Comparison of ENCODE assay signal across 21 cellular contexts in genomic region chr21:33751120-33751519, GRCh38.
DNase-seq lines count a peak whose midpoint lies in the region; ATAC-seq, FAIRE-seq and TF ChIP-seq lines count a peak whose summit lies in the region.
"Had no signal": no experiment of that assay in that cellular context is flagged by ENCODE, and none has a peak within 500 bp of the region (broad histone marks: within the 10 kb centered on the region; RNA-seq: fewer than 3 reads in every experiment).

No MANE protein-coding gene starts in this region.

- no peaks in the 10 kb centered on the region for H3K36me3 ChIP-seq in adrenal gland (replicated peaks in 1 of 2)
- H3K36me3 ChIP-seq in left lung: peaks cover 0 to 8% of the 10 kb centered on the region in 2 donors
- H3K36me3 ChIP-seq: BLaER1, pancreas had no signal

- DNase-seq in H54 (ENCODE audit: insufficient read length, low spot score) (no peak), adrenal gland (peak in 2 of 7 donors; percentile 11 to 18), Right ventricle myocardium superior (no peak), sciatic nerve (ENCODE audit: low spot score) (no peak), amniotic stem cell (lab: John Stamatoyannopoulos, UW) (no peak), left lung (no peak)
- DNase-seq in stimulated activated naive CD4-positive, alpha-beta T cell treated with Interleukin-2 at 50 U/mL for 16 hours (lab: John Stamatoyannopoulos, UW): no peak
- DNase-seq: activated CD4-positive, alpha-beta memory T cell treated with anti-CD3 and anti-CD28 coated beads, Interleukin-2, amount 10 ng/mL, durations not matched to agents 7 days and 5 days; activated T-cell treated with anti-CD3 and anti-CD28 coated beads, Interleukin-2, amount 50 U/mL, for 4 hours; DMS153; effector CD4-positive, alpha-beta T cell; NCI-H146; NCI-H345; pancreas; RPMI8226; small intestine; stimulated activated CD4-positive, alpha-beta T cell treated with anti-CD3 and anti-CD28 coated beads, Interleukin-4, amount 100 ng/mL, for 4 hours; SW 1271; testis had no signal

- peaks cover 0 to 10% (median 0%) of the 10 kb centered on the region in 3 donors for H3K9me3 ChIP-seq in adrenal gland (replicated peaks in 1 of 3)
- peaks cover 0 to 13% of the 10 kb centered on the region in 2 donors for H3K9me3 ChIP-seq in left lung
- H3K9me3 ChIP-seq: pancreas, testis had no signal

- ATAC-seq in Right ventricle myocardium superior (ENCODE audit: poor library complexity): peak; percentile 30
- ATAC-seq in sciatic nerve: peak; percentile 56
- no peak for ATAC-seq in left lung
- ATAC-seq: activated T-cell treated with anti-CD3 and anti-CD28 coated beads, Interleukin-2, amount 50 U/mL, for 4 hours had no signal

- H3K27me3 ChIP-seq in adrenal gland (no peaks in the 10 kb centered on the region), left lung (no peaks in the 10 kb centered on the region)
- H3K27me3 ChIP-seq: BLaER1, pancreas, testis had no signal

- no peak for TF ChIP-seq POLR2A in H54 (IDR thresholded peaks at IDR 0.05; ENCODE audit: low read depth, low read length)
- TF ChIP-seq POLR2A in adrenal gland (IDR thresholded peaks at IDR 0.05): no peak

- intact Hi-C loops in adrenal gland (cut with DNase I) (no loop called here), Right ventricle myocardium superior (cut with DNase I) (no loop called here), sciatic nerve (cut with DNase I) (no loop called here), left lung (cut with DNase I) (no loop called here)

- peak; percentile 38 for FAIRE-seq in H54 (lab: Jason Lieb, UNC)
- FAIRE-seq: pancreas, small intestine had no signal

- TF ChIP-seq CTCF in adrenal gland (IDR thresholded peaks at IDR 0.05): no peak
- TF ChIP-seq CTCF in left lung (IDR thresholded peaks at IDR 0.05): no peak

- 10 to 46% (median 30%) methylated on average over 1 of the region's 1 CpG for WGBS in adrenal gland, 4 donors

- H3K4me3 ChIP-seq in adrenal gland (no peak overlapping the region), left lung (no peak overlapping the region)
- H3K4me3 ChIP-seq: BLaER1, HAP-1, pancreas, testis had no signal

- H3K27ac ChIP-seq in adrenal gland (peak overlapping the region in 4 of 5 donors; percentile 4 to 35 (median 24)), left lung (no peak overlapping the region)
- H3K27ac ChIP-seq: BLaER1, pancreas, testis had no signal

- H3K4me1 ChIP-seq in adrenal gland (replicated peaks in 1 of 2) (peaks cover 6 to 32% of the 10 kb centered on the region in 2 donors), left lung (no peaks in the 10 kb centered on the region)
- H3K4me1 ChIP-seq: BLaER1, HAP-1 had no signal

Comparison
In these comparisons a context has a peak if more than half of its experiments do, and no peak if none do; other contexts are left out.
1. H3K27ac ChIP-seq: peak in adrenal gland (4 of 5); none in left lung (0 of 2).